1 cellular context compared by ENCODE assay signal in the genomic region with DNA sequence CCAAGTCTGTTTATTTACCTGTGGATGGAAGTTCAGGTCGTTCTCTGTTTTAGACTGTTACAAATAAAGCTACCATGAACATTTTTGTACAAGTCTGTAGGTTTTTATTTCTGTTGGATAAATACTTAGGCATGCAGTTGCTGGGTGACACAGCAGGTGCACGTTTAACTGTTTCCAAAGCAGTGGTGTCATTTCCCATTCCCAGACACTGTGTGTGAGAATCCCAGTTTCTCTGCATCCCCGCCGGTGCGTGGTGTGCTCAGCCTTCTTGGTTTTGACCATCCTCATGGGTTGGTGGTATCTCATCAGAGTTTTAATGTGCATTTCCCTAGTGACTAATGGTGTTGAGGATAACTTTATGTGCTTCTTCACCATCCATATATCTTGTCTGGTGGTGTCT.
TF ChIP-seq lines count a peak whose summit lies in the region.

No MANE protein-coding gene starts in this region.

TF ChIP-seq in SK-N-SH, 30 proteins besides CTCF, POLR2A, EP300 and RAD21 (continued from another document):
- TF ChIP-seq, protein P1, sequence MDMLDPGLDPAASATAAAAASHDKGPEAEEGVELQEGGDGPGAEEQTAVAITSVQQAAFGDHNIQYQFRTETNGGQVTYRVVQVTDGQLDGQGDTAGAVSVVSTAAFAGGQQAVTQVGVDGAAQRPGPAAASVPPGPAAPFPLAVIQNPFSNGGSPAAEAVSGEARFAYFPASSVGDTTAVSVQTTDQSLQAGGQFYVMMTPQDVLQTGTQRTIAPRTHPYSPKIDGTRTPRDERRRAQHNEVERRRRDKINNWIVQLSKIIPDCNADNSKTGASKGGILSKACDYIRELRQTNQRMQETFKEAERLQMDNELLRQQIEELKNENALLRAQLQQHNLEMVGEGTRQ (IDR thresholded peaks at IDR 0.05; ENCODE audit: borderline replicate concordance, low read depth, low read length), result no peak
- TF ChIP-seq IRF3 (IDR thresholded peaks at IDR 0.05; ENCODE audit: low read depth, low read length), result no peak
- no peak for TF ChIP-seq TCF12 (IDR thresholded peaks at IDR 0.05)
- TF ChIP-seq NRF1 (IDR thresholded peaks at IDR 0.05; ENCODE audit: low read depth, low read length), result no peak
- TF ChIP-seq, protein P2, sequence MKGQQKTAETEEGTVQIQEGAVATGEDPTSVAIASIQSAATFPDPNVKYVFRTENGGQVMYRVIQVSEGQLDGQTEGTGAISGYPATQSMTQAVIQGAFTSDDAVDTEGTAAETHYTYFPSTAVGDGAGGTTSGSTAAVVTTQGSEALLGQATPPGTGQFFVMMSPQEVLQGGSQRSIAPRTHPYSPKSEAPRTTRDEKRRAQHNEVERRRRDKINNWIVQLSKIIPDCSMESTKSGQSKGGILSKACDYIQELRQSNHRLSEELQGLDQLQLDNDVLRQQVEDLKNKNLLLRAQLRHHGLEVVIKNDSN (IDR thresholded peaks at IDR 0.05; ENCODE audit: borderline replicate concordance, low read depth), result no peak
- no peak for TF ChIP-seq NFIC (IDR thresholded peaks at IDR 0.05; ENCODE audit: borderline replicate concordance)
- no peak for TF ChIP-seq FOSL2 (IDR thresholded peaks at IDR 0.05; ENCODE audit: borderline replicate concordance, low read depth)
- no peak for TF ChIP-seq GABPA (IDR thresholded peaks at IDR 0.05; ENCODE audit: low read depth)
- TF ChIP-seq ELF1 (IDR thresholded peaks at IDR 0.05), result no peak
- TF ChIP-seq FOXJ3 (CRISPR knock-in tag; IDR thresholded peaks at IDR 0.05), result no peak
- TF ChIP-seq PBX3 (IDR thresholded peaks at IDR 0.05), result no peak
